8 cellular contexts compared by ENCODE assay signal in genomic region chr11:102780491-102780918, GRCh38. TPM values are rescaled to one million over a fixed set of nuclear protein-coding genes. Genes with fewer than 3 reads are reported as not detected.
A peak's percentile ranks its signal among the peaks of the same experiment; 100 is the strongest.
DNase-seq lines count a peak whose midpoint lies in the region; ATAC-seq and TF ChIP-seq lines count a peak whose summit lies in the region.

TSS of gene MMP10 (minus strand) at chr11:102780628. CDS start at chr11:102780591, 37 bp downstream.

- no peaks in the 10 kb centered on the region for H4K20me1 ChIP-seq in Loucy (ENCODE audit: insufficient read depth, low read length, poor library complexity, severe bottlenecking)

- H3K9me2 ChIP-seq in Loucy (replicated peaks; ENCODE audit: low read depth, low read length): no peaks in the 10 kb centered on the region

- no peak for ATAC-seq in GM21737 (IDR thresholded peaks at IDR 0.05; ENCODE audit: unreplicated experiment)
- ATAC-seq in esophagus mucosa: no peak

- no peak within 1 kb of the TSS for H2BK15ac ChIP-seq in mesendoderm (replicated peaks; ENCODE audit: low read depth)

- no peak within 1 kb of the TSS for H3K18ac ChIP-seq in mesendoderm (ENCODE audit: low read length)

- no peak within 1 kb of the TSS for H3K9ac ChIP-seq in Loucy (ENCODE audit: low read depth, low read length, poor library complexity, severe bottlenecking)
- H3K9ac ChIP-seq in mesendoderm (ENCODE audit: low read length): no peak within 1 kb of the TSS

- H3K36me3 ChIP-seq in Loucy (ENCODE audit: insufficient read depth, low read length): no peaks in the 10 kb centered on the region
- no peaks in the 10 kb centered on the region for H3K36me3 ChIP-seq in mesendoderm (ENCODE audit: control insufficient read depth, insufficient read depth, low read length)
- no peaks in the 10 kb centered on the region for H3K36me3 ChIP-seq in testis (ENCODE audit: low read depth, missing control alignments)

- intact Hi-C loops in testis (cut with DNase I; ENCODE audit: low total_unique reads): no loop called here

- H3K27me3 ChIP-seq in Loucy (ENCODE audit: insufficient read depth, low read length, poor library complexity, severe bottlenecking) (no peaks in the 10 kb centered on the region), mesendoderm (ENCODE audit: insufficient read depth, low read length, poor library complexity) (no peaks in the 10 kb centered on the region), testis (no peaks in the 10 kb centered on the region)

- DNase-seq in ELR (ENCODE audit: low read depth): peak; percentile 93
- DNase-seq in astrocyte of the hippocampus (ENCODE audit: low read depth, low spot score): peak; percentile 58
- DNase-seq in mesendoderm: peak; percentile 86
- DNase-seq in T1000 (lab: John Stamatoyannopoulos, UW): no peak
- DNase-seq in testis: no peak

- no CpG with 5 or more reads among the region's 2 CpGs for WGBS in mesendoderm (ENCODE audit: extremely low coverage, insufficient coverage, low lambda C conversion rate)
- WGBS in testis, 2 donors: 51% methylated on average over 2 of the region's 2 CpGs

- H2BK5ac ChIP-seq in mesendoderm (ENCODE audit: low read length): no peak within 1 kb of the TSS

- H3K4me3 ChIP-seq in Loucy (ENCODE audit: low read length, poor library complexity, severe bottlenecking) (no peak within 1 kb of the TSS), mesendoderm (ENCODE audit: low read length) (no peak within 1 kb of the TSS), testis (no peak within 1 kb of the TSS)

- H3K9me3 ChIP-seq in Loucy (ENCODE audit: insufficient read depth, low read depth, low read length) (no peaks in the 10 kb centered on the region), testis (no peaks in the 10 kb centered on the region)

- no peak within 1 kb of the TSS for H3K23ac ChIP-seq in mesendoderm (ENCODE audit: low read length)

- no peaks in the 10 kb centered on the region for H3K4me1 ChIP-seq in Loucy (ENCODE audit: insufficient read depth, low read length, poor library complexity, severe bottlenecking)
- no peaks in the 10 kb centered on the region for H3K4me1 ChIP-seq in mesendoderm (ENCODE audit: control insufficient read depth, low read depth, low read length)
- no peaks in the 10 kb centered on the region for H3K4me1 ChIP-seq in testis

- H3K79me1 ChIP-seq in mesendoderm (ENCODE audit: low read length): no peaks in the 10 kb centered on the region

- no peak within 1 kb of the TSS for H4K8ac ChIP-seq in mesendoderm (ENCODE audit: low read depth, low read length)

- H3K79me2 ChIP-seq in Loucy (ENCODE audit: insufficient read depth, low read length): no peaks in the 10 kb centered on the region
- H3K79me2 ChIP-seq in mesendoderm (ENCODE audit: control insufficient read depth, insufficient read depth, low read length): no peaks in the 10 kb centered on the region

- TF ChIP-seq CTCF in Loucy (conservative IDR thresholded peaks at IDR 0.05; ENCODE audit: low read length) (peak; percentile 55), testis (IDR thresholded peaks at IDR 0.05) (no peak)

- H2BK120ac ChIP-seq in mesendoderm (ENCODE audit: low read depth, low read length): no peak within 1 kb of the TSS

- no peaks in the 10 kb centered on the region for H3F3A ChIP-seq in Loucy (ENCODE audit: low read depth)

- no peak within 1 kb of the TSS for H4K5ac ChIP-seq in mesendoderm (ENCODE audit: low read length)

- H3K4me2 ChIP-seq in Loucy (ENCODE audit: low read depth, low read length, poor library complexity, severe bottlenecking) (no peak within 1 kb of the TSS), mesendoderm (ENCODE audit: low read length) (no peak within 1 kb of the TSS)

- H3K27ac ChIP-seq in mesendoderm (ENCODE audit: low read depth, low read length) (no peak within 1 kb of the TSS), testis (no peak within 1 kb of the TSS)

- H3K4ac ChIP-seq in mesendoderm (ENCODE audit: low read depth, low read length): no peak within 1 kb of the TSS

- H2AK5ac ChIP-seq in mesendoderm (ENCODE audit: low read length): no peak within 1 kb of the TSS

- no peak within 1 kb of the TSS for H3K56ac ChIP-seq in mesendoderm (ENCODE audit: low read length)

- H2AFZ ChIP-seq in Loucy (ENCODE audit: low read length): no peak within 1 kb of the TSS

- no peak for TF ChIP-seq POLR2A in testis (IDR thresholded peaks at IDR 0.05)

RNA-seq across cellular contexts. Expression of gene MMP10, which starts in this region (rescaled TPM):
- 0.45 TPM for polyA plus RNA-seq in mesendoderm (2013, experiment 1 of 2)
- polyA plus RNA-seq in mesendoderm (2013, experiment 2 of 2): 0.36 TPM
- 1.4 TPM for total RNA-seq in esophagus mucosa
- under 1 TPM; 0.19 to 0.39 TPM for total RNA-seq in testis
- 1.1 TPM for polyA plus RNA-seq in testis (ENCODE audit: insufficient read depth, low read depth, low replicate concordance)

Comparison
In these comparisons a context has a peak if more than half of its experiments do, and no peak if none do; other contexts are left out.
1. DNase-seq: peak in ELR (single experiment), astrocyte of the hippocampus (single experiment) and mesendoderm (single experiment); none in T1000 (single experiment) and testis (single experiment).